ENCODE assay signal across 28 cellular contexts in the genomic region with DNA sequence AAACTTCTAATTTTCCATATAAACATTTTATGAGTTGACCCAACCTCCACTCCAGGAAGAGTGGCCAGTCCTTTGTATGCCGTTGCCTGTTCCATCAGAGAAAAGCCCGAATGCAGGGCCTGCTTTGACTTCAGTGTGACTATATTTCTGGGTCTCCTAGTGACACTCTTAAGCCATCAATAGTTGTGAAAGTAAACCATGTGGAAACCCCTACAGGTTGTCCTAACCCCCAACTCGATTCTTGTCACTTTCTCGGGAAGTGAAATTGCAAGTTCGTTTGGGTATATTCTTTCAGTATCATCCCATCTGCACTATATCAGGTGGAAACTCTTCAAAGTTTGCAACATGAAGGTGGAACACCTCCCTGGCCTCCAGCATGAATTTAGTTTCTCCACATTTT. TPM values are rescaled to one million over a fixed set of nuclear protein-coding genes. Genes with fewer than 3 reads are reported as not detected.
DNase-seq lines count a peak whose midpoint lies in the region; ATAC-seq, FAIRE-seq and TF ChIP-seq lines count a peak whose summit lies in the region.
"Had no signal": no experiment of that assay in that cellular context is flagged by ENCODE, and none has a peak within 500 bp of the region (broad histone marks: within the 10 kb centered on the region; RNA-seq: fewer than 3 reads in every experiment).

No MANE protein-coding gene starts in this region.

- no peaks in the 10 kb centered on the region for H4K20me1 ChIP-seq in GM12878 (ENCODE audit: control insufficient read depth, insufficient read depth)
- H4K20me1 ChIP-seq: BLaER1 had no signal

- H3K4me3 Mint-ChIP-seq in activated T-cell treated with anti-CD3 and anti-CD28 coated beads, Interleukin-2, amount 50 U/mL, for 72 hours: no peak overlapping the region
- H3K4me3 Mint-ChIP-seq: CD14-positive monocyte; CD4-positive, alpha-beta memory T cell; CD4-positive, CD25-positive, alpha-beta regulatory T cell; CD8-positive, alpha-beta memory T cell had no signal

- H3K36me3 ChIP-seq in GM12878 (ENCODE audit: control insufficient read depth in 2 of 2, insufficient read depth in 2 of 2, low read length in 1 of 2) (no peaks in the 10 kb centered on the region), gastrocnemius medialis (no peaks in the 10 kb centered on the region), suprapubic skin (no peaks in the 10 kb centered on the region)
- H3K36me3 ChIP-seq: BE2C, BLaER1 had no signal

- peak; percentile 77 for FAIRE-seq in GM19239 (lab: Jason Lieb, UNC)
- FAIRE-seq in GM12878 (lab: Jason Lieb, UNC): no peak
- FAIRE-seq: A204.1, GM12891 had no signal

- RAD21 ChIA-PET in GM12878 (lab: Charles Lee; ENCODE audit: unreplicated experiment): interaction anchor here (1.2 to 1.6 kb wide), 2 partner anchors 38 to 47 kb away, joined by 3 to 4 read pairs; no protein-coding TSS in a partner anchor

- 12% methylated on average over 5 of the region's 5 CpGs for WGBS in GM12878 (ENCODE audit: insufficient coverage, insufficient replicate concordance, low lambda C conversion rate, missing lambda C conversion rate)
- WGBS in suprapubic skin: 83% methylated on average over 5 of the region's 5 CpGs

- no peaks in the 10 kb centered on the region; the same call in 2 of the 3 replicates for H3K9me3 ChIP-seq in GM12878 (replicated peaks; ENCODE audit: control insufficient read depth, insufficient read depth, low read length)
- no peaks in the 10 kb centered on the region for H3K9me3 ChIP-seq in gastrocnemius medialis
- H3K9me3 ChIP-seq in suprapubic skin: no peaks in the 10 kb centered on the region
- H3K9me3 ChIP-seq: BE2C, BLaER1 had no signal

- H3K27me3 Mint-ChIP-seq in activated T-cell treated with anti-CD3 and anti-CD28 coated beads, Interleukin-2, amount 50 U/mL, for 72 hours (ENCODE audit: low read depth): no peaks in the 10 kb centered on the region
- H3K27me3 Mint-ChIP-seq: CD4-positive, alpha-beta memory T cell had no signal

- H3K36me3 Mint-ChIP-seq in activated T-cell treated with anti-CD3 and anti-CD28 coated beads, Interleukin-2, amount 50 U/mL, for 72 hours (ENCODE audit: insufficient read depth in 2 of 2): no peaks in the 10 kb centered on the region
- H3K36me3 Mint-ChIP-seq: CD14-positive monocyte; CD4-positive, CD25-positive, alpha-beta regulatory T cell; CD8-positive, alpha-beta memory T cell had no signal

- H3K4me3 ChIP-seq in GM12878 (no peak overlapping the region), gastrocnemius medialis (no peak overlapping the region), suprapubic skin (no peak overlapping the region)
- H3K4me3 ChIP-seq: BLaER1 had no signal

- TF ChIP-seq EP300 in GM12878 (IDR thresholded peaks at IDR 0.05; ENCODE audit: borderline replicate concordance in 1 of 2, control insufficient read depth in 1 of 2, low read depth in 2 of 2, low read length in 2 of 2): no peak
- TF ChIP-seq EP300 in suprapubic skin (IDR thresholded peaks at IDR 0.05): no peak

- TF ChIP-seq RAD21 in GM12878 (IDR thresholded peaks at IDR 0.05; ENCODE audit: insufficient read depth, low read depth, low read length): no peak

- in situ Hi-C loops in GM12878 (cut with MboI) (no loop called here), gastrocnemius medialis (cut with MboI; ENCODE audit: low sequenced_read_pairs in 4 of 4) (no loop called here)

- H3K9ac ChIP-seq in GM12878 (ENCODE audit: control insufficient read depth, insufficient read depth, low read length): no peak overlapping the region
- H3K9ac ChIP-seq: BLaER1 had no signal

- no peak overlapping the region for H3K27ac Mint-ChIP-seq in activated T-cell treated with anti-CD3 and anti-CD28 coated beads, Interleukin-2, amount 50 U/mL, for 72 hours
- H3K27ac Mint-ChIP-seq: CD14-positive monocyte; CD4-positive, alpha-beta memory T cell; CD4-positive, CD25-positive, alpha-beta regulatory T cell; CD8-positive, alpha-beta memory T cell had no signal

- H3K4me2 ChIP-seq in GM12878 (ENCODE audit: control insufficient read depth, insufficient read depth): no peak overlapping the region
- H3K4me2 ChIP-seq: BLaER1 had no signal

- POLR2A ChIA-PET in GM12878 (lab: Charles Lee): no interaction called here

- TF ChIP-seq POLR2A in GM12878 (IDR thresholded peaks at IDR 0.05; ENCODE audit: low read depth, low read length): no peak
- TF ChIP-seq POLR2A in gastrocnemius medialis (IDR thresholded peaks at IDR 0.05): no peak
- no peak for TF ChIP-seq POLR2A in suprapubic skin (IDR thresholded peaks at IDR 0.05)

- H3K79me2 ChIP-seq in GM12878 (ENCODE audit: control insufficient read depth, insufficient read depth, low read length): no peaks in the 10 kb centered on the region

- CTCF ChIA-PET in GM12878 (lab: Yijun Ruan, JAX): no interaction called here

- no TSS peak for BruUV-seq in GM12878 (replicated peaks; lab: Mats Ljungman, UMichigan)

- TF ChIP-seq CTCF in GM12878 (IDR thresholded peaks at IDR 0.05 in 2 of 3, conservative IDR thresholded peaks at IDR 0.05 in 1 of 3; ENCODE audit: control insufficient read depth in 2 of 3, extremely low read depth in 1 of 3, insufficient read depth in 1 of 3, low read depth in 3 of 3, low read length in 3 of 3) (no peak), gastrocnemius medialis (IDR thresholded peaks at IDR 0.05 in 4 of 5, conservative IDR thresholded peaks at IDR 0.05 in 1 of 5) (no peak), suprapubic skin (IDR thresholded peaks at IDR 0.05) (no peak)

- DNase-seq in GM19239 (ENCODE audit: insufficient read length, low spot score) (no peak), GM12878 (ENCODE audit: low read depth, low spot score) (no peak), gastrocnemius medialis (no peak), suprapubic skin (ENCODE audit: low spot score in 2 of 2) (no peak), NCI-H524 (lab: John Stamatoyannopoulos, UW) (no peak)
- no peak for DNase-seq in activated T-cell treated with anti-CD3 and anti-CD28 coated beads, Interleukin-2, amount 50 U/mL, for 72 hours
- DNase-seq: 8988T; ACHN; BE2C; C1 segment of cervical spinal cord; CD4-positive, alpha-beta memory T cell; CD4-positive, CD25-positive, alpha-beta regulatory T cell; CD8-positive, alpha-beta memory T cell; COR-L47; DMS 273 treated with DMSO at 0.1 percent for 48 hours; DMS153; DMS53; DMS79; DND-41; EL; GDM1 had no signal

- peaks cover 0 to 5% of the 10 kb centered on the region in 2 donors for H3K9me3 Mint-ChIP-seq in activated T-cell treated with anti-CD3 and anti-CD28 coated beads, Interleukin-2, amount 50 U/mL, for 72 hours
- H3K9me3 Mint-ChIP-seq: CD8-positive, alpha-beta memory T cell had no signal

- SMC1A ChIA-PET in GM12878 (lab: Charles Lee; ENCODE audit: uncharacterized antibody, unreplicated experiment): interaction anchor here (1.6 kb wide), 1 partner anchor 12 kb away, joined by 6 read pairs; no protein-coding TSS in a partner anchor

- H3K4me1 ChIP-seq in GM12878 (ENCODE audit: control insufficient read depth, insufficient read depth, low read length): no peaks in the 10 kb centered on the region
- H3K4me1 ChIP-seq in gastrocnemius medialis: no peaks in the 10 kb centered on the region
- no peaks in the 10 kb centered on the region for H3K4me1 ChIP-seq in suprapubic skin
- H3K4me1 ChIP-seq: BE2C, BLaER1 had no signal

- ATAC-seq in GM18511 (IDR thresholded peaks at IDR 0.05; ENCODE audit: unreplicated experiment) (peak; percentile 66), GM21423 (IDR thresholded peaks at IDR 0.05; ENCODE audit: unreplicated experiment) (peak; percentile 43), GM12878 (peak; percentile 64), gastrocnemius medialis (no peak)
- ATAC-seq in activated T-cell treated with anti-CD3 and anti-CD28 coated beads, Interleukin-2, amount 50 U/mL, for 72 hours (replicated peaks in 1 of 2): no peak

- no peak overlapping the region for H2AFZ ChIP-seq in GM12878 (ENCODE audit: control insufficient read depth, low read depth, low read length)

- H3K27ac ChIP-seq in GM12878 (ENCODE audit: control insufficient read depth, insufficient read depth): no peak overlapping the region
- no peak overlapping the region for H3K27ac ChIP-seq in gastrocnemius medialis
- H3K27ac ChIP-seq in suprapubic skin: no peak overlapping the region
- H3K27ac ChIP-seq: BLaER1 had no signal

- intact Hi-C loops in GM12878 (cut with micrococcal nuclease; ENCODE audit: unreplicated experiment) (no loop called here), gastrocnemius medialis (cut with DNase I; ENCODE audit: low total_unique reads) (no loop called here)

- H3K27me3 ChIP-seq in GM12878 (replicated peaks in 1 of 2; ENCODE audit: control insufficient read depth in 2 of 2, insufficient read depth in 2 of 2, low read length in 1 of 2) (no peaks in the 10 kb centered on the region), gastrocnemius medialis (no peaks in the 10 kb centered on the region), suprapubic skin (no peaks in the 10 kb centered on the region)
- H3K27me3 ChIP-seq: BE2C, BLaER1 had no signal

- H3K4me1 Mint-ChIP-seq in activated T-cell treated with anti-CD3 and anti-CD28 coated beads, Interleukin-2, amount 50 U/mL, for 72 hours (ENCODE audit: low read depth): no peaks in the 10 kb centered on the region
- H3K4me1 Mint-ChIP-seq: CD14-positive monocyte; CD4-positive, CD25-positive, alpha-beta regulatory T cell had no signal

RNA-seq across cellular contexts. Expression of a gene that starts 52.8 kb away (rescaled TPM):
- total RNA-seq in GM12878 (2013; cell fraction: nucleolus; rRNA removed): not detected in 2 replicates
- not detected in 2 replicates for total RNA-seq in GM12878 (2014; rRNA removed)
- total RNA-seq in GM12878 (2014; rRNA removed; fragmentation: Illumina TruSeq; extraction: Trizol): not detected in 2 replicates
- total RNA-seq in GM12878 (2021): 0.08 TPM in 1 of 2 replicates, not detected in the other
- not detected for polyA plus RNA-seq in GM12878 (2011; ENCODE audit: low read depth)
- 0.56 and 0.62 TPM in 2 replicates for polyA plus RNA-seq in GM12878 (2011; rRNA removed)
- polyA plus RNA-seq in GM12878 (2011; cell fraction: cytosol; rRNA removed): 0.12 and 0.16 TPM in 2 replicates
- polyA plus RNA-seq in GM12878 (2011; cell fraction: nucleus; rRNA removed): 0.20 and 0.45 TPM in 2 replicates
- polyA plus RNA-seq in GM12878 (2012): not detected in 2 replicates
- 0.16 TPM in 1 of 2 replicates, not detected in the other for polyA plus RNA-seq in GM12878 (2014; fragmentation: Illumina TruSeq; extraction: Trizol)
- polyA plus RNA-seq in GM12878 (2014; fragmentation: Nextera tagmentation; extraction: Ambion mirVana): not detected
- polyA plus RNA-seq in GM12878 (2014; rRNA removed): not detected in 2 replicates
- not detected for polyA plus RNA-seq in GM12878 (2016; fragmentation: Nextera tagmentation; extraction: Ambion mirVana)
- polyA minus RNA-seq in GM12878 (2011; rRNA and poly(A)+ RNA removed): 0.29 and 0.31 TPM in 2 replicates
- not detected in 2 replicates for polyA minus RNA-seq in GM12878 (2011; cell fraction: cytosol; rRNA and poly(A)+ RNA removed)
- 0.36 and 0.38 TPM in 2 replicates for polyA minus RNA-seq in GM12878 (2011; cell fraction: nucleus; rRNA and poly(A)+ RNA removed)
- total RNA-seq in gastrocnemius medialis: under 1 TPM in 1 of 4 donors, not detected in 3; 0.11 TPM
- under 1 TPM; 0.53 to 0.79 TPM for total RNA-seq in activated T-cell treated with anti-CD3 and anti-CD28 coated beads, Interleukin-2, amount 50 U/mL, for 72 hours
- total RNA-seq in suprapubic skin: 10 to 100 TPM in 2 of 4 donors, 1 to 10 TPM in 2; 5.1 to 16.1 (median 8.9) TPM
- total RNA-seq: G401 had no signal

Comparison
In these comparisons a context has a peak if more than half of its experiments do, and no peak if none do; other contexts are left out.
1. ATAC-seq: peak in GM18511 (single experiment), GM21423 (single experiment) and GM12878 (single experiment); none in gastrocnemius medialis (0 of 2) and activated T-cell treated with anti-CD3 and anti-CD28 coated beads, Interleukin-2, amount 50 U/mL, for 72 hours (0 of 2).